Comparison of ENCODE assay signal across 11 cellular contexts in the genomic region with DNA sequence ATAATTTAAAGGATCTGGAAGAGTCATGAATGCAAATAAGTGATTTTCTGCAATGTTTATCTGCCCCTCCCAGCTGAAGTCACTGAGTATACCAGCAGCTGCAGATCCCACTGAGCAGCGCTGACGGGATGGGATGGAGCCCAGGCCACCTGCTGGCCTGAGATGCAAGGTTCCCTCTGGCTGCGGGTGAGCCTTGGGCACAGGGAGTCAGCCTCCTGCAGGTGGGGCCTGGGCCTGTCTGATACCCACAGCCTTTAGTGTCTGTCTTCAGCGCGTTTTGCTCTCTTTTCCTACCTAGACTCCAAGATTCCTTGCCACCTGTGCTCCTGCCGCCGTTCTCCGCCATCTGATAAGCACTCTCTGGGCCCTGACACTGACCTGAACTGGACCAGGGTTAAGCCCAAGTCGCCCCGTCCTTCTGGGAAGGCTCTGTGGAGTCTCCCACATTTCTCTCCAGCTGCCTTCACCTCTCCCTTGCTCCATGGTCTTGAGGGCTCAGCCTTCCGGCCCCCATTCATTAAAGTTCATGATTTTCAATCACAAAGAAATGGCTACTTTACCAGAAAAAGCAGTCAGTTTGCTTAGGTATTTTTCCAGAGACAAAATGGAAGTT.
DNase-seq lines count a peak whose midpoint lies in the region; FAIRE-seq and TF ChIP-seq lines count a peak whose summit lies in the region.
"Had no signal": no experiment of that assay in that cellular context is flagged by ENCODE, and none has a peak within 500 bp of the region (broad histone marks: within the 10 kb centered on the region; RNA-seq: fewer than 3 reads in every experiment).

No MANE protein-coding gene starts in this region.

- TF ChIP-seq POLR2A in breast epithelium (IDR thresholded peaks at IDR 0.05) (no peak), H54 (IDR thresholded peaks at IDR 0.05; ENCODE audit: low read depth, low read length) (no peak), adrenal gland (IDR thresholded peaks at IDR 0.05) (no peak)

- no peaks in the 10 kb centered on the region for H3K9me3 Mint-ChIP-seq in MCF 10A (ENCODE audit: unreplicated experiment)

- no TSS peak for BruUV-seq in MCF 10A (replicated peaks; lab: Mats Ljungman, UMichigan)

- H3K36me3 ChIP-seq in breast epithelium = no peaks in the 10 kb centered on the region
- H3K36me3 ChIP-seq in adrenal gland (replicated peaks in 1 of 2) = no peaks in the 10 kb centered on the region
- H3K36me3 ChIP-seq: BLaER1 treated with 17β-estradiol and CSF1 and Interleukin-3, amounts not matched to agents 10 nM and 100 nM; gastroesophageal sphincter had no signal

- intact Hi-C loops in MCF 10A (cut with micrococcal nuclease) = no loop called here
- intact Hi-C loops in breast epithelium (cut with DNase I; ENCODE audit: low total_unique reads) = no loop called here
- intact Hi-C loops in adrenal gland (cut with DNase I) = no loop called here

- FAIRE-seq in urothelium cell line (lab: Jason Lieb, UNC) (no peak), H54 (lab: Jason Lieb, UNC) (no peak)

- TF ChIP-seq CTCF in MCF 10A (IDR thresholded peaks at IDR 0.05; ENCODE audit: unreplicated experiment) (no peak), breast epithelium (IDR thresholded peaks at IDR 0.05) (no peak), fibroblast of pulmonary artery (IDR thresholded peaks at IDR 0.05; ENCODE audit: low read length, missing control alignments) (peak; percentile 37), adrenal gland (IDR thresholded peaks at IDR 0.05) (peak in 1 of 6 experiments; percentile 9)

- POLR2A ChIA-PET in MCF 10A (lab: Yijun Ruan, JAX) = no interaction called here

- H3K27ac ChIP-seq in breast epithelium (no peak overlapping the region), adrenal gland (no peak overlapping the region)
- H3K27ac ChIP-seq: BLaER1 treated with 17β-estradiol and CSF1 and Interleukin-3, amounts not matched to agents 10 nM and 100 nM; gastroesophageal sphincter had no signal

- H3K4me1 Mint-ChIP-seq in MCF 10A (ENCODE audit: insufficient read depth, unreplicated experiment) = no peaks in the 10 kb centered on the region

- peak; percentile 50 for DNase-seq in MCF 10A (ENCODE audit: unreplicated experiment)
- no peak for DNase-seq in breast epithelium (ENCODE audit: low spot score in 2 of 2)
- peak; percentile 20 for DNase-seq in RKO (ENCODE audit: low spot score)
- peak; percentile 42 for DNase-seq in fibroblast of pulmonary artery (ENCODE audit: low read depth)
- DNase-seq in urothelium cell line (ENCODE audit: low spot score) = peak; percentile 37
- no peak for DNase-seq in CD1c-positive myeloid dendritic cell (ENCODE audit: extremely low spot score)
- no peak for DNase-seq in H54 (ENCODE audit: insufficient read length, low spot score)
- DNase-seq in adrenal gland = no peak
- DNase-seq: activated gamma-delta T cell treated with Interleukin-2 at 50 U/mL for 16 hours had no signal

- 80 to 87% (median 83%) methylated on average over 11 of the region's 11 CpGs for WGBS in adrenal gland, 4 donors

- H3K27me3 Mint-ChIP-seq in MCF 10A (ENCODE audit: insufficient read depth, unreplicated experiment) = no peaks in the 10 kb centered on the region

- H3K36me3 Mint-ChIP-seq in MCF 10A (ENCODE audit: insufficient read depth, unreplicated experiment) = no peaks in the 10 kb centered on the region

- no peaks in the 10 kb centered on the region for H3K9me3 ChIP-seq in breast epithelium
- H3K9me3 ChIP-seq in adrenal gland (replicated peaks in 1 of 3) = no peaks in the 10 kb centered on the region
- H3K9me3 ChIP-seq: gastroesophageal sphincter had no signal

- no peak overlapping the region for H3K4me3 Mint-ChIP-seq in MCF 10A (ENCODE audit: unreplicated experiment)

- CTCF ChIA-PET in MCF 10A (lab: Yijun Ruan, JAX) = interaction anchor here (0.6 kb wide), 1 partner anchor 212 kb away, joined by 3 read pairs; no protein-coding TSS in a partner anchor

- H3K27me3 ChIP-seq in breast epithelium (no peaks in the 10 kb centered on the region), adrenal gland (no peaks in the 10 kb centered on the region)
- H3K27me3 ChIP-seq: BLaER1 treated with 17β-estradiol and CSF1 and Interleukin-3, amounts not matched to agents 10 nM and 100 nM; gastroesophageal sphincter had no signal

- H3K27ac Mint-ChIP-seq in MCF 10A (ENCODE audit: low read depth, unreplicated experiment) = no peak overlapping the region

- H3K4me1 ChIP-seq in breast epithelium = no peaks in the 10 kb centered on the region
- H3K4me1 ChIP-seq in adrenal gland (replicated peaks in 1 of 2) = no peaks in the 10 kb centered on the region

- H3K4me3 ChIP-seq in breast epithelium = no peak overlapping the region
- H3K4me3 ChIP-seq in fibroblast of pulmonary artery (replicated peaks; ENCODE audit: low read depth, low read length) = no peak overlapping the region
- H3K4me3 ChIP-seq in adrenal gland = no peak overlapping the region
- H3K4me3 ChIP-seq: BLaER1 treated with 17β-estradiol and CSF1 and Interleukin-3, amounts not matched to agents 10 nM and 100 nM; gastroesophageal sphincter had no signal

Comparison
In these comparisons a context has a peak if more than half of its experiments do, and no peak if none do; other contexts are left out.
1. DNase-seq: peak in MCF 10A (single experiment), RKO (single experiment), fibroblast of pulmonary artery (single experiment) and urothelium cell line (single experiment); none in breast epithelium (0 of 2), CD1c-positive myeloid dendritic cell (single experiment), H54 (single experiment) and adrenal gland (0 of 7).